1 cellular context compared by ENCODE assay signal in the genomic region with DNA sequence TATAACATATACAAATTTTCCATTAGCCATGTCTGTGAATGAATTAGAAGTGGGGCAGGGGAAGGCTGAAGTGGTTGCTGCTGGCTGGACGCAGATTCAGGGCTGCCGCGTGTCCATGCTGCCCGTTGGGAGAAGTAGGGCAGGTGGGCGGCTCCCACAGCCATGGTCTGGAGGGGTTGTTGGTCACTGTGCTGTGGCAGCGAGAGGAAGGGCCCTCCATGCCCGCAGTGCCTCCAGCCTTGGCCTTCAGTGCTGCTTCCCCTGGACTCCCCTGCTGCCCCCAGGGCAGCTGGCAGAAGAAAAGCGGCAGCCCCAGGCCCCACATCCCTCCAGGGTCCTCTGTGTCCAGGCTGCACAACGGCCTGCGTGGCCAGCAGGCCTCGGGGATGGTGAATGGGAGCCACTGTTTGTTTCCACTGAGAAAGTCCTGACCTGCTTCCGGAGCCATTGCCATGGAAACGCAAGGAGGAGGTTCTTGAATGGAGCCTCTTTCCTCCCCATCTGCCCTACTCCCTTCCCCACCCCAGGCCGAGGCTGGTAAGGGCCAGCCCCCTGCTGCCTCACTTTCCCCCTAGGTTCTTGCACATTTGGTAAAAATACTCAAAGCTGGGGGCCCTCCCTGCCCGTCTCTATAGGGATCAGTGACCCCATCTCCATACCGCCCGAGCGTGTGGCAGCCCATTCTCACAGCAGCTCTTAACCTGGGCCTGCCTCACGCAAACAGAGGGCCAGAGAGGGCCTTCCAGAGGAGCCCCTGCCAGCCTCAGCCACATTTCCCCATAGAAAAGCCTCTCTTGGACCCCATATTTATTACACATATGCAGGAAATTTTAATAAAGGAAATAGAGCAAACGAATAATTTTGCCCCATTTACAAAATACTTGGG.
TF ChIP-seq lines count a peak whose summit lies in the region.

No MANE protein-coding gene starts in this region.

TF ChIP-seq in GM23338, 12 proteins besides CTCF, POLR2A, EP300 and RAD21:
- TF ChIP-seq, protein P1, sequence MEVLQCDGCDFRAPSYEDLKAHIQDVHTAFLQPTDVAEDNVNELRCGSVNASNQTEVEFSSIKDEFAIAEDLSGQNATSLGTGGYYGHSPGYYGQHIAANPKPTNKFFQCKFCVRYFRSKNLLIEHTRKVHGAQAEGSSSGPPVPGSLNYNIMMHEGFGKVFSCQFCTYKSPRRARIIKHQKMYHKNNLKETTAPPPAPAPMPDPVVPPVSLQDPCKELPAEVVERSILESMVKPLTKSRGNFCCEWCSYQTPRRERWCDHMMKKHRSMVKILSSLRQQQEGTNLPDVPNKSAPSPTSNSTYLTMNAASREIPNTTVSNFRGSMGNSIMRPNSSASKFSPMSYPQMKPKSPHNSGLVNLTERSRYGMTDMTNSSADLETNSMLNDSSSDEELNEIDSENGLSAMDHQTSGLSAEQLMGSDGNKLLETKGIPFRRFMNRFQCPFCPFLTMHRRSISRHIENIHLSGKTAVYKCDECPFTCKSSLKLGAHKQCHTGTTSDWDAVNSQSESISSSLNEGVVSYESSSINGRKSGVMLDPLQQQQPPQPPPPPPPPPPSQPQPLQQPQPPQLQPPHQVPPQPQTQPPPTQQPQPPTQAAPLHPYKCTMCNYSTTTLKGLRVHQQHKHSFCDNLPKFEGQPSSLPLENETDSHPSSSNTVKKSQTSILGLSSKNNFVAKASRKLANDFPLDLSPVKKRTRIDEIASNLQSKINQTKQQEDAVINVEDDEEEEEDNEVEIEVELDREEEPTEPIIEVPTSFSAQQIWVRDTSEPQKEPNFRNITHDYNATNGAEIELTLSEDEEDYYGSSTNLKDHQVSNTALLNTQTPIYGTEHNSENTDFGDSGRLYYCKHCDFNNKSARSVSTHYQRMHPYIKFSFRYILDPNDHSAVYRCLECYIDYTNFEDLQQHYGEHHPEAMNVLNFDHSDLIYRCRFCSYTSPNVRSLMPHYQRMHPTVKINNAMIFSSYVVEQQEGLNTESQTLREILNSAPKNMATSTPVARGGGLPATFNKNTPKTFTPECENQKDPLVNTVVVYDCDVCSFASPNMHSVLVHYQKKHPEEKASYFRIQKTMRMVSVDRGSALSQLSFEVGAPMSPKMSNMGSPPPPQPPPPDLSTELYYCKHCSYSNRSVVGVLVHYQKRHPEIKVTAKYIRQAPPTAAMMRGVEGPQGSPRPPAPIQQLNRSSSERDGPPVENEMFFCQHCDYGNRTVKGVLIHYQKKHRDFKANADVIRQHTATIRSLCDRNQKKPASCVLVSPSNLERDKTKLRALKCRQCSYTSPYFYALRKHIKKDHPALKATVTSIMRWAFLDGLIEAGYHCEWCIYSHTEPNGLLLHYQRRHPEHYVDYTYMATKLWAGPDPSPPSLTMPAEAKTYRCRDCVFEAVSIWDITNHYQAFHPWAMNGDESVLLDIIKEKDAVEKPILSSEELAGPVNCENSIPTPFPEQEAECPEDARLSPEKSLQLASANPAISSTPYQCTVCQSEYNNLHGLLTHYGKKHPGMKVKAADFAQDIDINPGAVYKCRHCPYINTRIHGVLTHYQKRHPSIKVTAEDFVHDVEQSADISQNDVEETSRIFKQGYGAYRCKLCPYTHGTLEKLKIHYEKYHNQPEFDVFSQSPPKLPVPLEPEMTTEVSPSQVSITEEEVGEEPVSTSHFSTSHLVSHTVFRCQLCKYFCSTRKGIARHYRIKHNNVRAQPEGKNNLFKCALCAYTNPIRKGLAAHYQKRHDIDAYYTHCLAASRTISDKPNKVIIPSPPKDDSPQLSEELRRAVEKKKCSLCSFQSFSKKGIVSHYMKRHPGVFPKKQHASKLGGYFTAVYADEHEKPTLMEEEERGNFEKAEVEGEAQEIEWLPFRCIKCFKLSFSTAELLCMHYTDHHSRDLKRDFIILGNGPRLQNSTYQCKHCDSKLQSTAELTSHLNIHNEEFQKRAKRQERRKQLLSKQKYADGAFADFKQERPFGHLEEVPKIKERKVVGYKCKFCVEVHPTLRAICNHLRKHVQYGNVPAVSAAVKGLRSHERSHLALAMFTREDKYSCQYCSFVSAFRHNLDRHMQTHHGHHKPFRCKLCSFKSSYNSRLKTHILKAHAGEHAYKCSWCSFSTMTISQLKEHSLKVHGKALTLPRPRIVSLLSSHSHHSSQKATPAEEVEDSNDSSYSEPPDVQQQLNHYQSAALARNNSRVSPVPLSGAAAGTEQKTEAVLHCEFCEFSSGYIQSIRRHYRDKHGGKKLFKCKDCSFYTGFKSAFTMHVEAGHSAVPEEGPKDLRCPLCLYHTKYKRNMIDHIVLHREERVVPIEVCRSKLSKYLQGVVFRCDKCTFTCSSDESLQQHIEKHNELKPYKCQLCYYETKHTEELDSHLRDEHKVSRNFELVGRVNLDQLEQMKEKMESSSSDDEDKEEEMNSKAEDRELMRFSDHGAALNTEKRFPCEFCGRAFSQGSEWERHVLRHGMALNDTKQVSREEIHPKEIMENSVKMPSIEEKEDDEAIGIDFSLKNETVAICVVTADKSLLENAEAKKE (CRISPR knock-in tag; IDR thresholded peaks at IDR 0.05), result no peak
- TF ChIP-seq EZH2phosphoT487 (IDR thresholded peaks at IDR 0.05; ENCODE audit: unreplicated experiment) (no peak), NANOG (IDR thresholded peaks at IDR 0.05; ENCODE audit: borderline replicate concordance) (no peak), STAT1 (IDR thresholded peaks at IDR 0.05; ENCODE audit: unreplicated experiment) (no peak), JUNB (IDR thresholded peaks at IDR 0.05; ENCODE audit: unreplicated experiment) (no peak), ZNF114 (CRISPR knock-in tag; IDR thresholded peaks at IDR 0.05) (no peak), ZNF331 (CRISPR knock-in tag; IDR thresholded peaks at IDR 0.05; ENCODE audit: low read depth) (no peak), EZH2 (IDR thresholded peaks at IDR 0.05; ENCODE audit: low read depth, unreplicated experiment) (no peak), POLR2AphosphoS5 (IDR thresholded peaks at IDR 0.05; ENCODE audit: low read depth) (no peak), CREB1 (CRISPR knock-in tag; IDR thresholded peaks at IDR 0.05; ENCODE audit: low read depth) (no peak)
- TF ChIP-seq, protein P2, sequence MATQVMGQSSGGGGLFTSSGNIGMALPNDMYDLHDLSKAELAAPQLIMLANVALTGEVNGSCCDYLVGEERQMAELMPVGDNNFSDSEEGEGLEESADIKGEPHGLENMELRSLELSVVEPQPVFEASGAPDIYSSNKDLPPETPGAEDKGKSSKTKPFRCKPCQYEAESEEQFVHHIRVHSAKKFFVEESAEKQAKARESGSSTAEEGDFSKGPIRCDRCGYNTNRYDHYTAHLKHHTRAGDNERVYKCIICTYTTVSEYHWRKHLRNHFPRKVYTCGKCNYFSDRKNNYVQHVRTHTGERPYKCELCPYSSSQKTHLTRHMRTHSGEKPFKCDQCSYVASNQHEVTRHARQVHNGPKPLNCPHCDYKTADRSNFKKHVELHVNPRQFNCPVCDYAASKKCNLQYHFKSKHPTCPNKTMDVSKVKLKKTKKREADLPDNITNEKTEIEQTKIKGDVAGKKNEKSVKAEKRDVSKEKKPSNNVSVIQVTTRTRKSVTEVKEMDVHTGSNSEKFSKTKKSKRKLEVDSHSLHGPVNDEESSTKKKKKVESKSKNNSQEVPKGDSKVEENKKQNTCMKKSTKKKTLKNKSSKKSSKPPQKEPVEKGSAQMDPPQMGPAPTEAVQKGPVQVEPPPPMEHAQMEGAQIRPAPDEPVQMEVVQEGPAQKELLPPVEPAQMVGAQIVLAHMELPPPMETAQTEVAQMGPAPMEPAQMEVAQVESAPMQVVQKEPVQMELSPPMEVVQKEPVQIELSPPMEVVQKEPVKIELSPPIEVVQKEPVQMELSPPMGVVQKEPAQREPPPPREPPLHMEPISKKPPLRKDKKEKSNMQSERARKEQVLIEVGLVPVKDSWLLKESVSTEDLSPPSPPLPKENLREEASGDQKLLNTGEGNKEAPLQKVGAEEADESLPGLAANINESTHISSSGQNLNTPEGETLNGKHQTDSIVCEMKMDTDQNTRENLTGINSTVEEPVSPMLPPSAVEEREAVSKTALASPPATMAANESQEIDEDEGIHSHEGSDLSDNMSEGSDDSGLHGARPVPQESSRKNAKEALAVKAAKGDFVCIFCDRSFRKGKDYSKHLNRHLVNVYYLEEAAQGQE (IDR thresholded peaks at IDR 0.05; ENCODE audit: unreplicated experiment), result no peak
- TF ChIP-seq, protein P3, sequence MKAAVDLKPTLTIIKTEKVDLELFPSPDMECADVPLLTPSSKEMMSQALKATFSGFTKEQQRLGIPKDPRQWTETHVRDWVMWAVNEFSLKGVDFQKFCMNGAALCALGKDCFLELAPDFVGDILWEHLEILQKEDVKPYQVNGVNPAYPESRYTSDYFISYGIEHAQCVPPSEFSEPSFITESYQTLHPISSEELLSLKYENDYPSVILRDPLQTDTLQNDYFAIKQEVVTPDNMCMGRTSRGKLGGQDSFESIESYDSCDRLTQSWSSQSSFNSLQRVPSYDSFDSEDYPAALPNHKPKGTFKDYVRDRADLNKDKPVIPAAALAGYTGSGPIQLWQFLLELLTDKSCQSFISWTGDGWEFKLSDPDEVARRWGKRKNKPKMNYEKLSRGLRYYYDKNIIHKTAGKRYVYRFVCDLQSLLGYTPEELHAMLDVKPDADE (IDR thresholded peaks at IDR 0.05), result no peak
